ENCODE assay signal across 8 cellular contexts in genomic region chr3:194985031-194985578, GRCh38.
DNase-seq lines count a peak whose midpoint lies in the region; ATAC-seq and TF ChIP-seq lines count a peak whose summit lies in the region.

No MANE protein-coding gene starts in this region.

- peak in 2 of 3 experiments; percentile 25 to 45 for TF ChIP-seq CTCF in nephron (IDR thresholded peaks at IDR 0.05; ENCODE audit: unreplicated experiment in 3 of 3)

- no peak for ATAC-seq in HG02884 (IDR thresholded peaks at IDR 0.05; ENCODE audit: unreplicated experiment)

- DNase-seq in AG08396 (ENCODE audit: low spot score): peak; percentile 70
- DNase-seq in NCI-H2227 (lab: John Stamatoyannopoulos, UW; ENCODE audit: unreplicated experiment): peak; percentile 74
- DNase-seq in fibroblast of gingiva (ENCODE audit: low read depth): peak; percentile 81
- no peak for DNase-seq in activated T-helper 1 cell treated with anti-CD3 and anti-CD28 coated beads, Interleukin-12 subunit alpha, Interleukin-12 subunit beta, Interleukin-2, Interleukin-4 antibody, amounts not matched to agents 30 ng/mL and 10 ng/mL and 1 ng/mL, durations not matched to agents 14 hours and 24 hours and 36 hours (ENCODE audit: low spot score)
- DNase-seq in RPMI8226: no peak
- DNase-seq in cortex of kidney (lab: John Stamatoyannopoulos, UW): no peak

- peaks cover 7% of the 10 kb centered on the region for H3K9me3 Mint-ChIP-seq in nephron
- H3K9me3 Mint-ChIP-seq in activated T-helper 1 cell treated with anti-CD3 and anti-CD28 coated beads, Interleukin-12 subunit alpha, Interleukin-12 subunit beta, Interleukin-2, Interleukin-4 antibody, amounts not matched to agents 30 ng/mL and 10 ng/mL and 1 ng/mL, durations not matched to agents 14 hours and 24 hours and 36 hours: no peaks in the 10 kb centered on the region

- peaks cover 11% of the 10 kb centered on the region for H3K27me3 Mint-ChIP-seq in nephron (ENCODE audit: low read depth)
- peaks cover 11% of the 10 kb centered on the region for H3K27me3 Mint-ChIP-seq in activated T-helper 1 cell treated with anti-CD3 and anti-CD28 coated beads, Interleukin-12 subunit alpha, Interleukin-12 subunit beta, Interleukin-2, Interleukin-4 antibody, amounts not matched to agents 30 ng/mL and 10 ng/mL and 1 ng/mL, durations not matched to agents 14 hours and 24 hours and 36 hours (ENCODE audit: insufficient read depth)

- peak overlapping the region in 1 of 3 experiments; percentile 29 for H3K27ac Mint-ChIP-seq in nephron
- H3K27ac Mint-ChIP-seq in activated T-helper 1 cell treated with anti-CD3 and anti-CD28 coated beads, Interleukin-12 subunit alpha, Interleukin-12 subunit beta, Interleukin-2, Interleukin-4 antibody, amounts not matched to agents 30 ng/mL and 10 ng/mL and 1 ng/mL, durations not matched to agents 14 hours and 24 hours and 36 hours: no peak overlapping the region

- intact Hi-C loops in activated T-helper 1 cell treated with anti-CD3 and anti-CD28 coated beads, Interleukin-12 subunit alpha, Interleukin-12 subunit beta, Interleukin-2, Interleukin-4 antibody, amounts not matched to agents 30 ng/mL and 10 ng/mL and 1 ng/mL, durations not matched to agents 14 hours and 24 hours and 36 hours (cut with micrococcal nuclease): no loop called here

- H3K4me1 Mint-ChIP-seq in nephron: peaks cover 37% of the 10 kb centered on the region
- no peaks in the 10 kb centered on the region for H3K4me1 Mint-ChIP-seq in activated T-helper 1 cell treated with anti-CD3 and anti-CD28 coated beads, Interleukin-12 subunit alpha, Interleukin-12 subunit beta, Interleukin-2, Interleukin-4 antibody, amounts not matched to agents 30 ng/mL and 10 ng/mL and 1 ng/mL, durations not matched to agents 14 hours and 24 hours and 36 hours (ENCODE audit: low read depth)

- peak overlapping the region; percentile 23 to 50 (median 38) for H3K4me3 Mint-ChIP-seq in nephron
- no peak overlapping the region for H3K4me3 Mint-ChIP-seq in activated T-helper 1 cell treated with anti-CD3 and anti-CD28 coated beads, Interleukin-12 subunit alpha, Interleukin-12 subunit beta, Interleukin-2, Interleukin-4 antibody, amounts not matched to agents 30 ng/mL and 10 ng/mL and 1 ng/mL, durations not matched to agents 14 hours and 24 hours and 36 hours

- H3K36me3 Mint-ChIP-seq in nephron (ENCODE audit: low read depth): no peaks in the 10 kb centered on the region
- H3K36me3 Mint-ChIP-seq in activated T-helper 1 cell treated with anti-CD3 and anti-CD28 coated beads, Interleukin-12 subunit alpha, Interleukin-12 subunit beta, Interleukin-2, Interleukin-4 antibody, amounts not matched to agents 30 ng/mL and 10 ng/mL and 1 ng/mL, durations not matched to agents 14 hours and 24 hours and 36 hours (ENCODE audit: low read depth): no peaks in the 10 kb centered on the region

Comparison
In these comparisons a context has a peak if more than half of its experiments do, and no peak if none do; other contexts are left out.
1. DNase-seq: peak in AG08396 (single experiment), NCI-H2227 (single experiment) and fibroblast of gingiva (single experiment); none in activated T-helper 1 cell treated with anti-CD3 and anti-CD28 coated beads, Interleukin-12 subunit alpha, Interleukin-12 subunit beta, Interleukin-2, Interleukin-4 antibody, amounts not matched to agents 30 ng/mL and 10 ng/mL and 1 ng/mL, durations not matched to agents 14 hours and 24 hours and 36 hours (single experiment), RPMI8226 (single experiment) and cortex of kidney (single experiment).